8 cellular contexts compared by ENCODE assay signal in the genomic region with DNA sequence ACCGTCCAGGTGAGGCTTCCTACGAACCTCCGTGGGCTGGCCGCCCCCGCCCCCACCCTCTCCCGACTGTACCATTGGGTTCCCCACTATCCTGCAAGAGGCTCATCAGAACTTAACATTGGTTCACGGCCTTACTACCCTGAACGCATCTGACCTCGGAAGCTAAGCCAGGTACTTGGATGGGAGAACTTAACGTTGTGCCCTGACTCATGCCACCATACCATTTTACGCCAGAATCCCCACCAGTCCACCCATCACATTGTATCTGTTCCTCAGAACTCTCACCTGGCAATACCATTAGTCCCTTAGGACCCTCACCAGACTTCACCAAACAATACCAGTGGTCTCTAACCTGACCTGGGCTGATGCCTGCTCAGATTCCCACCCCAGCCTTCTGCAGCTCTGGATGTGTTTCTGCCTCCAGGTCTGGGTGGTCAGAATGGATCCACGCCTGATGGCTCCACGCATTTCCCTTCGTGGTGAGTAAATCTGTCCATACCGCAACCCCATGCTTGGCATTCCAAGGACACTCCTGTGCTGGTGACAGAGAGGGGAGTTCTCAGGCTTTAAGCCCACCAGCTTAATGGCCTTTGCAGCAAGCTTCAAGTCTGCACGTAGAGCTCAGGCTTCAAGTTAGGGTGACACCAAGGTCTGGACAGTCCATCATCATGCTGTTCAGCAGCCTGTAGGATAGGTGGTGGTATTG. TPM values are rescaled to one million over a fixed set of nuclear protein-coding genes. Genes with fewer than 3 reads are reported as not detected.
A peak's percentile ranks its signal among the peaks of the same experiment; 100 is the strongest.
DNase-seq lines count a peak whose midpoint lies in the region; ATAC-seq and TF ChIP-seq lines count a peak whose summit lies in the region.

No MANE protein-coding gene starts in this region.

- H3K4me1 Mint-ChIP-seq in activated CD8-positive, alpha-beta T cell treated with anti-CD3 and anti-CD28 coated beads, Interleukin-2, amount 10 ng/mL, durations not matched to agents 7 days and 5 days (ENCODE audit: low read depth) = peaks cover 64% of the 10 kb centered on the region
- peaks cover 63% of the 10 kb centered on the region for H3K4me1 Mint-ChIP-seq in stimulated activated effector memory CD8-positive, alpha-beta T cell treated with anti-CD3 and anti-CD28 coated beads, Interleukin-12 subunit alpha, Interleukin-12 subunit beta, amount 100 ng/mL, for 72 hours

- peak overlapping the region; percentile 89 for H3K27ac ChIP-seq in HL-60 (replicated peaks)

- H3K4me3 ChIP-seq in HL-60 (replicated peaks; ENCODE audit: insufficient read depth, low read length) = peak overlapping the region; percentile 84
- H3K4me3 ChIP-seq in iPS-11a (ENCODE audit: low read depth, low read length) = peak overlapping the region; percentile 53

- H3K27ac Mint-ChIP-seq in activated CD8-positive, alpha-beta T cell treated with anti-CD3 and anti-CD28 coated beads, Interleukin-2, amount 10 ng/mL, durations not matched to agents 7 days and 5 days = peak overlapping the region; percentile 89
- peak overlapping the region; percentile 94 for H3K27ac Mint-ChIP-seq in stimulated activated effector memory CD8-positive, alpha-beta T cell treated with anti-CD3 and anti-CD28 coated beads, Interleukin-12 subunit alpha, Interleukin-12 subunit beta, amount 100 ng/mL, for 72 hours

- peaks cover 65% of the 10 kb centered on the region for H3K36me3 Mint-ChIP-seq in activated CD8-positive, alpha-beta T cell treated with anti-CD3 and anti-CD28 coated beads, Interleukin-2, amount 10 ng/mL, durations not matched to agents 7 days and 5 days (ENCODE audit: low read depth)
- H3K36me3 Mint-ChIP-seq in stimulated activated effector memory CD8-positive, alpha-beta T cell treated with anti-CD3 and anti-CD28 coated beads, Interleukin-12 subunit alpha, Interleukin-12 subunit beta, amount 100 ng/mL, for 72 hours = peaks cover 54% of the 10 kb centered on the region

- H3K27me3 Mint-ChIP-seq in activated CD8-positive, alpha-beta T cell treated with anti-CD3 and anti-CD28 coated beads, Interleukin-2, amount 10 ng/mL, durations not matched to agents 7 days and 5 days (ENCODE audit: low read depth) = peaks cover 1% of the 10 kb centered on the region

- TF ChIP-seq CTCF in HL-60 (IDR thresholded peaks at IDR 0.05; ENCODE audit: insufficient read depth, low read length) = no peak

- H3K4me3 Mint-ChIP-seq in activated CD8-positive, alpha-beta T cell treated with anti-CD3 and anti-CD28 coated beads, Interleukin-2, amount 10 ng/mL, durations not matched to agents 7 days and 5 days = peak overlapping the region; percentile 86
- peak overlapping the region; percentile 88 for H3K4me3 Mint-ChIP-seq in stimulated activated effector memory CD8-positive, alpha-beta T cell treated with anti-CD3 and anti-CD28 coated beads, Interleukin-12 subunit alpha, Interleukin-12 subunit beta, amount 100 ng/mL, for 72 hours

- H3K27me3 ChIP-seq in HL-60 (ENCODE audit: insufficient read depth, poor library complexity, severe bottlenecking) = no peaks in the 10 kb centered on the region

- no peaks in the 10 kb centered on the region for H3K9me3 Mint-ChIP-seq in activated CD8-positive, alpha-beta T cell treated with anti-CD3 and anti-CD28 coated beads, Interleukin-2, amount 10 ng/mL, durations not matched to agents 7 days and 5 days (ENCODE audit: insufficient read depth)
- H3K9me3 Mint-ChIP-seq in stimulated activated effector memory CD8-positive, alpha-beta T cell treated with anti-CD3 and anti-CD28 coated beads, Interleukin-12 subunit alpha, Interleukin-12 subunit beta, amount 100 ng/mL, for 72 hours = no peaks in the 10 kb centered on the region

- peak; percentile 10 for ATAC-seq in activated CD8-positive, alpha-beta T cell treated with anti-CD3 and anti-CD28 coated beads, Interleukin-2, amount 10 ng/mL, durations not matched to agents 7 days and 5 days
- ATAC-seq in stimulated activated effector memory CD8-positive, alpha-beta T cell treated with anti-CD3 and anti-CD28 coated beads, Interleukin-12 subunit alpha, Interleukin-12 subunit beta, amount 100 ng/mL, for 72 hours = peak; percentile 0
- ATAC-seq in GM21381 (IDR thresholded peaks at IDR 0.05; ENCODE audit: unreplicated experiment) = no peak

- CTCF ChIA-PET in activated CD8-positive, alpha-beta T cell treated with anti-CD3 and anti-CD28 coated beads, Interleukin-2, amount 10 ng/mL, durations not matched to agents 7 days and 5 days (lab: Charles Lee) = interaction anchor here (1.1 to 6.1 kb wide), 5 partner anchors 16 to 73 kb away, joined by 4 to 80 read pairs (median 7); a partner anchor contains a TSS

- POLR2A ChIA-PET in activated CD8-positive, alpha-beta T cell treated with anti-CD3 and anti-CD28 coated beads, Interleukin-2, amount 10 ng/mL, durations not matched to agents 7 days and 5 days (lab: Charles Lee) = interaction anchor here (0.7 to 7.1 kb wide), 15 partner anchors 8 to 404 kb away, joined by 3 to 107 read pairs (median 4); a partner anchor contains a TSS

- DNase-seq in HL-60 (ENCODE audit: low read depth in 1 of 2, low spot score in 1 of 2) (no peak), AML-193 (lab: John Stamatoyannopoulos, UW) (no peak), NCI-H69 (lab: John Stamatoyannopoulos, UW) (no peak)
- DNase-seq in activated CD8-positive, alpha-beta T cell treated with anti-CD3 and anti-CD28 coated beads, Interleukin-2, amount 10 ng/mL, durations not matched to agents 7 days and 5 days = no peak
- DNase-seq in stimulated activated effector memory CD8-positive, alpha-beta T cell treated with anti-CD3 and anti-CD28 coated beads, Interleukin-12 subunit alpha, Interleukin-12 subunit beta, amount 100 ng/mL, for 72 hours (ENCODE audit: low spot score in 2 of 2) = no peak
- no peak for DNase-seq in stimulated activated naive CD4-positive, alpha-beta T cell (lab: John Stamatoyannopoulos, UW)

RNA-seq across cellular contexts. Expression of a gene that starts 0.6 kb away (rescaled TPM):
- total RNA-seq in activated CD8-positive, alpha-beta T cell treated with anti-CD3 and anti-CD28 coated beads, Interleukin-2, amount 10 ng/mL, durations not matched to agents 7 days and 5 days = 10 to 100 TPM; 19.6 to 25.2 TPM

RNA-seq across cellular contexts. Expression of a gene that starts 1.0 kb away (rescaled TPM):
- total RNA-seq in activated CD8-positive, alpha-beta T cell treated with anti-CD3 and anti-CD28 coated beads, Interleukin-2, amount 10 ng/mL, durations not matched to agents 7 days and 5 days = 100 to 1,000 TPM; 518 to 520 TPM

RNA-seq across cellular contexts. Expression of a gene that starts 9.5 kb away (rescaled TPM):
- total RNA-seq in activated CD8-positive, alpha-beta T cell treated with anti-CD3 and anti-CD28 coated beads, Interleukin-2, amount 10 ng/mL, durations not matched to agents 7 days and 5 days = 1 to 10 TPM; 3.8 to 4.7 TPM

RNA-seq across cellular contexts. Expression of a gene that starts 16.3 kb away (rescaled TPM):
- 10 to 100 TPM; 23.2 to 25.7 TPM for total RNA-seq in activated CD8-positive, alpha-beta T cell treated with anti-CD3 and anti-CD28 coated beads, Interleukin-2, amount 10 ng/mL, durations not matched to agents 7 days and 5 days

RNA-seq across cellular contexts. Expression of a gene that starts 54.6 kb away (rescaled TPM):
- total RNA-seq in activated CD8-positive, alpha-beta T cell treated with anti-CD3 and anti-CD28 coated beads, Interleukin-2, amount 10 ng/mL, durations not matched to agents 7 days and 5 days = 100 to 1,000 TPM; 115 to 119 TPM
